Comparison of ENCODE assay signal across 27 cellular contexts in genomic region chr13:73696713-73697112, GRCh38.
"Had no signal": no experiment of that assay in that cellular context is flagged by ENCODE, and none has a peak within 500 bp of the region (broad histone marks: within the 10 kb centered on the region; RNA-seq: fewer than 3 reads in every experiment).

No MANE protein-coding gene starts in this region.

- H3K27me3 Mint-ChIP-seq: naive B cell had no signal

- ATAC-seq: heart right ventricle, pancreas, right cardiac atrium, upper lobe of right lung had no signal

- H3K4me3 Mint-ChIP-seq: mesothelial cell of epicardium; naive B cell; nephron; neural crest cell; stimulated activated effector memory CD8-positive, alpha-beta T cell treated with anti-CD3 and anti-CD28 coated beads, Interleukin-12 subunit alpha, Interleukin-12 subunit beta, amount 100 ng/mL, for 72 hours had no signal

- H3K27ac ChIP-seq: heart right ventricle, hepatocyte, left ventricle myocardium inferior, pancreas, prostate gland, sigmoid colon, spleen, stomach, testis, thyroid gland, transverse colon, upper lobe of right lung had no signal

- H3K27me3 ChIP-seq: heart right ventricle, hepatocyte, pancreas, sigmoid colon, spleen, stomach, testis, thyroid gland, transverse colon, upper lobe of right lung had no signal

- H3K9me3 Mint-ChIP-seq: mesothelial cell of epicardium; naive B cell; nephron; neural crest cell; stimulated activated effector memory CD8-positive, alpha-beta T cell treated with anti-CD3 and anti-CD28 coated beads, Interleukin-12 subunit alpha, Interleukin-12 subunit beta, amount 100 ng/mL, for 72 hours had no signal

- H3K36me3 ChIP-seq: pancreas, prostate gland, thyroid gland, upper lobe of right lung had no signal

- H3K9me3 ChIP-seq: heart right ventricle, left ventricle myocardium inferior, pancreas, prostate gland, sigmoid colon, spleen, stomach, testis, thyroid gland, transverse colon, upper lobe of right lung had no signal

- H3K27ac Mint-ChIP-seq: mesothelial cell of epicardium, naive B cell, nephron had no signal

- DNase-seq: heart right ventricle; islet precursor cell; left ventricle myocardium inferior; mesendoderm; naive B cell; nucleus accumbens; pancreas; posterior cingulate gyrus; retina; right cardiac atrium; sigmoid colon; small intestine; spleen; stimulated activated CD4-positive, alpha-beta T cell treated with anti-CD3 and anti-CD28 coated beads, Interleukin-4, amount 100 ng/mL, for 24 hours; stimulated activated naive CD4-positive, alpha-beta T cell; stomach; testis; thyroid gland; transverse colon; upper lobe of right lung had no signal

- H3K4me3 ChIP-seq: heart right ventricle, hepatocyte, left ventricle myocardium inferior, lung, pancreas, prostate gland, sigmoid colon, spleen, stomach, testis, thyroid gland, transverse colon, upper lobe of right lung had no signal

- H3K4me1 ChIP-seq: heart right ventricle, left ventricle myocardium inferior, pancreas, prostate gland, sigmoid colon, spleen, stomach, testis, transverse colon, upper lobe of right lung had no signal
